ENCODE assay signal across 24 cellular contexts in genomic region chr13:32432856-32433255, GRCh38. TPM values are rescaled to one million over a fixed set of nuclear protein-coding genes. Genes with fewer than 3 reads are reported as not detected.
DNase-seq lines count a peak whose midpoint lies in the region; ATAC-seq and TF ChIP-seq lines count a peak whose summit lies in the region.
"Had no signal": no experiment of that assay in that cellular context is flagged by ENCODE, and none has a peak within 500 bp of the region (broad histone marks: within the 10 kb centered on the region; RNA-seq: fewer than 3 reads in every experiment).

No MANE protein-coding gene starts in this region.

- H3K4ac ChIP-seq in mesenchymal stem cell (ENCODE audit: low read depth in 1 of 2, low read length in 2 of 2) = no peak overlapping the region

- H3K79me1 ChIP-seq in mesenchymal stem cell (replicated peaks; ENCODE audit: low read length, poor library complexity, severe bottlenecking) = peaks cover under 1% of the 10 kb centered on the region

- no peak overlapping the region for H2AK5ac ChIP-seq in mesenchymal stem cell (ENCODE audit: low read length, severe bottlenecking)

- H4K91ac ChIP-seq in mesenchymal stem cell (ENCODE audit: low read length) = peak overlapping the region; percentile 47

- H3K36me3 ChIP-seq in RWPE2 (ENCODE audit: low read depth) (no peaks in the 10 kb centered on the region), mesenchymal stem cell (ENCODE audit: control insufficient read depth in 1 of 2, insufficient read depth in 2 of 2, low read depth in 1 of 2, low read length in 2 of 2) (peaks cover 7 to 64% of the 10 kb centered on the region in 2 experiments)
- H3K36me3 ChIP-seq: adrenal gland, brain microvascular endothelial cell had no signal

- TF ChIP-seq CTCF in RWPE2 (IDR thresholded peaks at IDR 0.05; ENCODE audit: poor library complexity, severe bottlenecking) = no peak

- ATAC-seq in RWPE2 (ENCODE audit: low read depth) = peak; percentile 68
- ATAC-seq: left lung; natural killer cell treated with Interleukin-12 subunit alpha and Interleukin-12 subunit beta and Interleukin-15 and Interleukin-18, amount 100 ng/mL, for 72 hours had no signal

- no peak overlapping the region for H2BK15ac ChIP-seq in mesenchymal stem cell (ENCODE audit: low read depth, poor library complexity, severe bottlenecking)

- WGBS in mesenchymal stem cell = 99% methylated on average over 3 of the region's 3 CpGs

- H4K8ac ChIP-seq in mesenchymal stem cell (ENCODE audit: low read length) = peak overlapping the region; percentile 12

- H3K27me3 ChIP-seq in RWPE2 (ENCODE audit: insufficient read depth, poor library complexity, severe bottlenecking) (no peaks in the 10 kb centered on the region), mesenchymal stem cell (ENCODE audit: control insufficient read depth in 1 of 2, insufficient read depth in 1 of 2, low read length in 2 of 2) (no peaks in the 10 kb centered on the region)
- H3K27me3 ChIP-seq: adrenal gland, brain microvascular endothelial cell, esophagus muscularis mucosa, hepatocyte, left lung, testis had no signal

- H2BK5ac ChIP-seq in mesenchymal stem cell (ENCODE audit: low read depth, low read length, poor library complexity, severe bottlenecking) = no peak overlapping the region

- H3K4me2 ChIP-seq in mesenchymal stem cell (ENCODE audit: low read length, poor library complexity, severe bottlenecking) = no peak overlapping the region
- H3K4me2 ChIP-seq: hepatocyte had no signal

- no peak overlapping the region for H2BK120ac ChIP-seq in mesenchymal stem cell (ENCODE audit: low read depth, low read length)

- H3K27ac ChIP-seq in RWPE2 (ENCODE audit: poor library complexity, severe bottlenecking) = no peak overlapping the region
- no peak overlapping the region for H3K27ac ChIP-seq in mesenchymal stem cell (ENCODE audit: low read length, poor library complexity, severe bottlenecking)
- H3K27ac ChIP-seq: adrenal gland, brain microvascular endothelial cell, esophagus muscularis mucosa, hepatocyte, left lung, testis had no signal

- no peak overlapping the region for H2AFZ ChIP-seq in mesenchymal stem cell (ENCODE audit: low read depth, low read length)
- H2AFZ ChIP-seq: hepatocyte had no signal

- no peak overlapping the region for H3K9ac ChIP-seq in mesenchymal stem cell (ENCODE audit: low read length)

- H3K4me1 ChIP-seq in RWPE2 (ENCODE audit: insufficient read depth, poor library complexity, severe bottlenecking) (peaks cover 9% of the 10 kb centered on the region), mesenchymal stem cell (ENCODE audit: control insufficient read depth, insufficient read depth, low read depth, low read length) (peaks cover 4% of the 10 kb centered on the region)

- H3K4me3 ChIP-seq in RWPE2 (ENCODE audit: severe bottlenecking) = no peak overlapping the region
- no peak overlapping the region for H3K4me3 ChIP-seq in mesenchymal stem cell (ENCODE audit: insufficient read depth in 1 of 2, low read depth in 1 of 2, low read length in 2 of 2)
- H3K4me3 ChIP-seq: adrenal gland, esophagus muscularis mucosa, hepatocyte, left lung, testis had no signal

- DNase-seq in DMS153 treated with DMSO at 0.1 percent for 48 hours (lab: John Stamatoyannopoulos, UW; ENCODE audit: unreplicated experiment) (peak; percentile 5), HT-29 (ENCODE audit: low spot score) (peak; percentile 24), RWPE2 (ENCODE audit: low spot score) (no peak), mesenchymal stem cell (peak; percentile 19), NCI-H1436 treated with DMSO at 0.1 percent for 48 hours (lab: John Stamatoyannopoulos, UW) (no peak), OCI-M1 (lab: John Stamatoyannopoulos, UW) (no peak)
- no peak for DNase-seq in effector CD8-positive, alpha-beta T cell (lab: John Stamatoyannopoulos, UW)
- DNase-seq: activated CD4-positive, alpha-beta T cell treated with anti-CD3 and anti-CD28 coated beads for 1 hour; activated naive CD4-positive, alpha-beta T cell treated with Interleukin-2 at 50 U/mL for 16 hours; activated T-cell treated with anti-CD3 and anti-CD28 coated beads, Interleukin-2, amount 50 U/mL, for 48 hours; adrenal gland; brain microvascular endothelial cell; C1 segment of cervical spinal cord; effector CD4-positive, alpha-beta T cell; immature natural killer cell; left lung; retina; stimulated activated CD4-positive, alpha-beta T cell treated with anti-CD3 and anti-CD28 coated beads, Interleukin-4, amount 100 ng/mL, for 24 hours; stimulated activated naive CD4-positive, alpha-beta T cell; T-helper 1 cell; testis had no signal

- H3K9me3 ChIP-seq in RWPE2 (ENCODE audit: severe bottlenecking) = no peaks in the 10 kb centered on the region
- no peaks in the 10 kb centered on the region for H3K9me3 ChIP-seq in mesenchymal stem cell (ENCODE audit: control insufficient read depth, low read length)
- H3K9me3 ChIP-seq: adrenal gland, esophagus muscularis mucosa, left lung, testis had no signal

- no peak overlapping the region for H2BK12ac ChIP-seq in mesenchymal stem cell (ENCODE audit: low read length in 2 of 2)

- H3K18ac ChIP-seq in mesenchymal stem cell (ENCODE audit: low read depth in 1 of 2, low read length in 2 of 2) = no peak overlapping the region

- no peak overlapping the region for H3K14ac ChIP-seq in mesenchymal stem cell (ENCODE audit: low read length in 2 of 2)

- no peak overlapping the region for H3K23ac ChIP-seq in mesenchymal stem cell (ENCODE audit: low read length in 2 of 2)

RNA-seq across cellular contexts. Expression of gene N4BP2L1, which starts 4.9 kb away (rescaled TPM):
- 0.16 TPM in 1 of 2 replicates, not detected in the other for total RNA-seq in HT-29 (2014; rRNA removed; shearing (Covaris generic))
- polyA plus RNA-seq in mesenchymal stem cell (2013, experiment 1 of 2) = 1.9 TPM
- 1.6 TPM for polyA plus RNA-seq in mesenchymal stem cell (2013, experiment 2 of 2)

Comparison
In these comparisons a context has a peak if more than half of its experiments do, and no peak if none do; other contexts are left out.
1. DNase-seq: peak in DMS153 treated with DMSO at 0.1 percent for 48 hours (single experiment), HT-29 (single experiment) and mesenchymal stem cell (single experiment); none in RWPE2 (single experiment), effector CD8-positive, alpha-beta T cell (single experiment), NCI-H1436 treated with DMSO at 0.1 percent for 48 hours (single experiment) and OCI-M1 (single experiment).